In the genomic region with DNA sequence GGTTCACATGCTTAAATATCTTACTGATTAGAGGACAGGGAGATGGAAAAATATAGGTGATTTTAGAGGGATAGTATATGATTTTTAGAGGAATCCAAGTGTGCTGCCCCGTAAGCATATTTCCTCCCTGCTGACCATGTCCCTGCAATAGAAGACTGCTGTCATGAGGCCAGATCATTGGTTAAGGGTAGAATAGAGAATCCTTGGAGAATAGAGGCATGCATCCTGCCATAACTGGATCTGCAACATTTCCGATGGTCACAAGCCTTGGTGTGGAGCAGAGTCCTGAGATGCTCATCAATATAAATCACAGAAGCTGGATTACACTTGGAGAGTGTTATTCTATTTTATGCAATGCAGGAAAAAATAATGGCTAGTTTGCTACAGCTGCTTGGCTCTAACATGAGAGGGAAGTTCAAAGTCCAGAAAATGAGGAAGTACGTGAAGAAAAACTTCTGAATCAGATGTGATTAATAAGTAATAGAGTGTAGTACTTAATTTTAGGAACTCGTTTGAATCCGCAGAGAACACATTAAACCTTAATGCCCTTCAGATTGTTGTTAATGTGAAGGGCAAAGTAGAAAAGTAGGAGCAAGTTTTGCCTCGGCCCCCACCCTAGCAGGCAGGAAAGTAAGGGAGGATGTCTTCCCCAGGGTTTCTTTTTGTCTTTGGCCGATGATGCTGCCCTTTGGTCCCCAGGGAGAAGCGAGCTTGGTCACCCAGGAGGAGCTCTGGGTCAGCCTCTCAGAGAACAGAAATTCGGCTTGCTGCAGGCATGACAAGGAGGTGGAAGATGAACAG, we compare ENCODE assay signal across 13 cellular contexts. TPM values are rescaled to one million over a fixed set of nuclear protein-coding genes. Genes with fewer than 3 reads are reported as not detected.
A peak's percentile ranks its signal among the peaks of the same experiment; 100 is the strongest.
DNase-seq lines count a peak whose midpoint lies in the region; ATAC-seq lines count a peak whose summit lies in the region.
"Had no signal": no experiment of that assay in that cellular context is flagged by ENCODE, and none has a peak within 500 bp of the region (broad histone marks: within the 10 kb centered on the region; RNA-seq: fewer than 3 reads in every experiment).

No MANE protein-coding gene starts in this region.

- peaks cover 6% of the 10 kb centered on the region for H3K36me3 ChIP-seq in mucosa of stomach (ENCODE audit: control insufficient read depth, insufficient read depth, low read length)

- H3K4me3 ChIP-seq in mucosa of stomach (ENCODE audit: low read length) = peak overlapping the region; percentile 16
- H3K4me3 ChIP-seq: skin epidermis had no signal

- H3K9ac ChIP-seq in mucosa of stomach (ENCODE audit: low read length) = peak overlapping the region; percentile 58

- peaks cover 58% of the 10 kb centered on the region for H3K4me1 ChIP-seq in mucosa of stomach (ENCODE audit: control insufficient read depth, insufficient read depth, low read length)

- no peaks in the 10 kb centered on the region for H3K27me3 ChIP-seq in mucosa of stomach (ENCODE audit: control insufficient read depth, insufficient read depth, low read length)

- H3K9me3 ChIP-seq in mucosa of stomach (ENCODE audit: control insufficient read depth, low read length) = no peaks in the 10 kb centered on the region

- DNase-seq in NOMO-1 treated with dmso at 0.1 percent for 144 hours (lab: John Stamatoyannopoulos, UW; ENCODE audit: unreplicated experiment) = peak; percentile 51
- DNase-seq in activated gamma-delta T cell (lab: John Stamatoyannopoulos, UW) = no peak
- no peak for DNase-seq in cerebellar nuclear complex (lab: John Stamatoyannopoulos, UW)
- no peak for DNase-seq in amniotic stem cell (lab: John Stamatoyannopoulos, UW)
- DNase-seq: activated CD4-positive, alpha-beta memory T cell treated with anti-CD3 and anti-CD28 coated beads, Interleukin-2, amount 10 ng/mL, durations not matched to agents 7 days and 5 days; activated naive CD8-positive, alpha-beta T cell treated with anti-CD3 and anti-CD28 coated beads, Interleukin-2, amount 10 ng/mL, durations not matched to agents 7 days and 5 days; CD8-positive, alpha-beta T cell; hippocampal formation had no signal

- ATAC-seq in GM18861 (IDR thresholded peaks at IDR 0.05; ENCODE audit: unreplicated experiment) (peak; percentile 44), GM21717 (IDR thresholded peaks at IDR 0.05; ENCODE audit: unreplicated experiment) (peak; percentile 35), esophagus mucosa (no peak)
- ATAC-seq: CD8-positive, alpha-beta T cell had no signal

RNA-seq across cellular contexts. Expression of gene KCNK1, which starts 59.4 kb away (rescaled TPM):
- total RNA-seq in esophagus mucosa = 21.9 TPM
- total RNA-seq: activated naive CD8-positive, alpha-beta T cell treated with anti-CD3 and anti-CD28 coated beads, Interleukin-2, amount 10 ng/mL, durations not matched to agents 7 days and 5 days; CD8-positive, alpha-beta T cell had no signal
